In the genomic region with DNA sequence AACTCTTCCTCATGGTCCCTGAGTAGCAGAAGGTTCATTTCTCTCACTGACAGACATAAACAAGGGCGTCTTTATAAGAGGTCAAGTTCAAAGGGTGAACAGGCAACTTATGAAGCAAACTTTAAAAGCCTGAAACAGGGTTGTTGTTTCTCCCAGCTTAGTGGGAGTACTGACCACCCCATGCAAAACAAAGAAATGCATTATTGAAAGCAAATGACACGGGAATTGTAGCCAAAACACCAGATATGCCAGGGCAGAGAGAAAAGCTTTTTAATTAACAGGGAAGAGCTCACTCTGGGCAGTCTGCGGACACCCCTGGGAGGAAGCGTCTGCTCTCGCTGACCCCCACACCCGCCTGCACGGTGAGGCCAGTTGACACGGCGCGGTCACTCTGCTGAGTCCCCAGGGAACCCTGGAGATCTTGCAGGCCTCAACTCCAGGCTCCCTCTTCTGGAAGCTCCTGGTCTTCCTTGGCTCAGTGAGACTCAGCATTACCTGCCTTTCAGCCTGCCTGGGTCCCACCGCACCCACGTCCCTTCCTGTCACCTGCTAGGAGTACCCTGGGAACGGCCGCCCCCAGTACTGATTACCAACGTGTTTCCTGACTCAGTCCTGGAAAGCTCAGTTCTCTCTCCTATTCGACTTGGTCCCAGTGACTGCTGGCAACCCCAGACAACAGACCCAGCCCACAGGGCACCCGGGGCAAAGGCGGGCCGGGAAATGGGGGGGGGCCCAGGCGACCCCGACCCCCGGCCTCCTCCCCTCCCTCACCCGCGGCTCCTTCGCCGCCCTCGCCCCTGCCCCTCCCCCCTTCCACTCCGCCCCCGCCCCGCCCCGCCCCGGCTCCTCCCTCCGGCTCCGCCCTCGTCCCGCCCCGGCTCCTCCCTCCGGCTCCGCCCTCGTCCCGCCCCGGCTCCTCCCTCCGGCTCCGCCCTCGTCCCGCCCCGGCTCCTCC, we compare ENCODE assay signal across 8 cellular contexts. TPM values are rescaled to one million over a fixed set of nuclear protein-coding genes. Genes with fewer than 3 reads are reported as not detected.
DNase-seq lines count a peak whose midpoint lies in the region; ATAC-seq and TF ChIP-seq lines count a peak whose summit lies in the region.

No MANE protein-coding gene starts in this region.

- no peaks in the 10 kb centered on the region for H3K27me3 Mint-ChIP-seq in activated naive CD8-positive, alpha-beta T cell treated with anti-CD3 and anti-CD28 coated beads, Interleukin-2, amount 10 ng/mL, durations not matched to agents 7 days and 5 days

- H2BK12ac ChIP-seq in neuronal stem cell (ENCODE audit: low read length) = no peak overlapping the region

- no peak overlapping the region for H2BK15ac ChIP-seq in neuronal stem cell (ENCODE audit: low read length)

- WGBS in neuronal stem cell (ENCODE audit: extremely low coverage in 2 of 2, insufficient read length in 2 of 2, insufficient replicate concordance in 1 of 2), 2 donors = no CpG with 5 or more reads among the region's 47 CpGs

- H3K27ac ChIP-seq in neuronal stem cell (replicated peaks; ENCODE audit: low read length) = no peak overlapping the region

- DNase-seq in AG09309 (ENCODE audit: low read depth) (no peak), NCI-H526 (lab: John Stamatoyannopoulos, UW) (peak; percentile 35 to 63), germinal center (ENCODE audit: low spot score) (peak; percentile 60), neuronal stem cell (ENCODE audit: low spot score) (peak; percentile 53)
- DNase-seq in activated naive CD8-positive, alpha-beta T cell treated with anti-CD3 and anti-CD28 coated beads, Interleukin-2, amount 10 ng/mL, durations not matched to agents 7 days and 5 days = peak; percentile 63

- H3K4me2 ChIP-seq in neuronal stem cell (ENCODE audit: insufficient read depth, low read length, poor library complexity, severe bottlenecking) = peak overlapping the region; percentile 71

- peak overlapping the region; percentile 27 for H3K18ac ChIP-seq in neuronal stem cell (ENCODE audit: low read length)

- no peak overlapping the region for H2BK120ac ChIP-seq in neuronal stem cell (ENCODE audit: low read depth, low read length)

- ATAC-seq in GM18505 (IDR thresholded peaks at IDR 0.05; ENCODE audit: unreplicated experiment) (peak; percentile 16), GM18858 (IDR thresholded peaks at IDR 0.05; ENCODE audit: unreplicated experiment) (no peak), GM19324 (IDR thresholded peaks at IDR 0.05; ENCODE audit: low FRiP score, unreplicated experiment) (no peak)
- ATAC-seq in activated naive CD8-positive, alpha-beta T cell treated with anti-CD3 and anti-CD28 coated beads, Interleukin-2, amount 10 ng/mL, durations not matched to agents 7 days and 5 days (ENCODE audit: low read depth) = no peak

- peak overlapping the region; percentile 64 for H3K27ac Mint-ChIP-seq in activated naive CD8-positive, alpha-beta T cell treated with anti-CD3 and anti-CD28 coated beads, Interleukin-2, amount 10 ng/mL, durations not matched to agents 7 days and 5 days

- H3K4me1 Mint-ChIP-seq in activated naive CD8-positive, alpha-beta T cell treated with anti-CD3 and anti-CD28 coated beads, Interleukin-2, amount 10 ng/mL, durations not matched to agents 7 days and 5 days = peaks cover 11% of the 10 kb centered on the region

- no peak overlapping the region for H2AK5ac ChIP-seq in neuronal stem cell (ENCODE audit: low read depth, low read length)

- peaks cover 4% of the 10 kb centered on the region for H3K79me1 ChIP-seq in neuronal stem cell (ENCODE audit: low read depth, low read length)

- no peak overlapping the region for H3K14ac ChIP-seq in neuronal stem cell (ENCODE audit: low read length)

- H4K8ac ChIP-seq in neuronal stem cell (ENCODE audit: low read depth, low read length) = no peak overlapping the region

- POLR2A ChIA-PET in activated naive CD8-positive, alpha-beta T cell treated with anti-CD3 and anti-CD28 coated beads, Interleukin-2, amount 10 ng/mL, durations not matched to agents 7 days and 5 days (lab: Charles Lee) = interaction anchor here (0.6 to 8.5 kb wide), 7 partner anchors 9 to 1807 kb away, joined by 3 to 60 read pairs (median 4); partner anchors contain the start of genes LRRC3 and TRPM2

- H3K4ac ChIP-seq in neuronal stem cell (ENCODE audit: low read length) = no peak overlapping the region

- peak; percentile 47 for TF ChIP-seq CTCF in AG09309 (IDR thresholded peaks at IDR 0.05; ENCODE audit: control insufficient read depth, insufficient read depth, low read depth, low read length, missing control alignments)

- H2BK5ac ChIP-seq in neuronal stem cell (ENCODE audit: low read length) = no peak overlapping the region

- peak overlapping the region; percentile 73 for H3K9ac ChIP-seq in neuronal stem cell (ENCODE audit: low read depth, low read length, poor library complexity)

- H3K23ac ChIP-seq in neuronal stem cell (ENCODE audit: low read depth, low read length, poor library complexity) = peak overlapping the region; percentile 61

- no peaks in the 10 kb centered on the region for H3K36me3 Mint-ChIP-seq in activated naive CD8-positive, alpha-beta T cell treated with anti-CD3 and anti-CD28 coated beads, Interleukin-2, amount 10 ng/mL, durations not matched to agents 7 days and 5 days

- H3K9me3 Mint-ChIP-seq in activated naive CD8-positive, alpha-beta T cell treated with anti-CD3 and anti-CD28 coated beads, Interleukin-2, amount 10 ng/mL, durations not matched to agents 7 days and 5 days = no peaks in the 10 kb centered on the region

- H2AFZ ChIP-seq in neuronal stem cell (ENCODE audit: low read length) = peak overlapping the region; percentile 84

- H3K36me3 ChIP-seq in neuronal stem cell (replicated peaks in 1 of 2; ENCODE audit: control insufficient read depth in 2 of 2, insufficient read depth in 2 of 2, low read length in 2 of 2) = peaks cover 7 to 10% of the 10 kb centered on the region in 2 donors

- peak overlapping the region; percentile 64 for H3K4me3 Mint-ChIP-seq in activated naive CD8-positive, alpha-beta T cell treated with anti-CD3 and anti-CD28 coated beads, Interleukin-2, amount 10 ng/mL, durations not matched to agents 7 days and 5 days

- no peaks in the 10 kb centered on the region for H3K9me3 ChIP-seq in neuronal stem cell (replicated peaks in 1 of 2; ENCODE audit: control insufficient read depth in 2 of 2, insufficient read depth in 1 of 2, low read depth in 1 of 2, low read length in 2 of 2)

- no peak for TF ChIP-seq POLR2A in GM18505 (IDR thresholded peaks at IDR 0.05; ENCODE audit: borderline replicate concordance, extremely low read depth, insufficient read depth, insufficient read length)

- H3K4me1 ChIP-seq in neuronal stem cell (ENCODE audit: control insufficient read depth in 2 of 2, insufficient read depth in 1 of 2, low read depth in 1 of 2, low read length in 2 of 2) = peaks cover 5 to 7% of the 10 kb centered on the region in 2 donors

- peak overlapping the region; percentile 50 for H3K4me3 ChIP-seq in AG09309 (ENCODE audit: control insufficient read depth, low read depth, low read length)
- H3K4me3 ChIP-seq in neuronal stem cell (ENCODE audit: low read length in 2 of 2) = peak overlapping the region; percentile 46 to 75

- no peak overlapping the region for H4K91ac ChIP-seq in neuronal stem cell (ENCODE audit: low read depth, low read length, poor library complexity)

- H3K27me3 ChIP-seq in neuronal stem cell (ENCODE audit: control insufficient read depth in 3 of 3, insufficient read depth in 3 of 3, low read depth in 1 of 3, low read length in 3 of 3) = peaks cover 0 to 2% (median 0%) of the 10 kb centered on the region in 3 experiments

RNA-seq across cellular contexts. Expression of gene CFAP410, which starts 1.0 kb away (rescaled TPM):
- total RNA-seq in activated naive CD8-positive, alpha-beta T cell treated with anti-CD3 and anti-CD28 coated beads, Interleukin-2, amount 10 ng/mL, durations not matched to agents 7 days and 5 days = 10 to 100 TPM; 23.7 TPM
- 13.0 TPM for polyA plus RNA-seq in neuronal stem cell (2013, experiment 1 of 2)
- 12.0 TPM for polyA plus RNA-seq in neuronal stem cell (2013, experiment 2 of 2)

RNA-seq across cellular contexts. Expression of gene TRPM2, which starts 15.2 kb away (rescaled TPM):
- 10 to 100 TPM; 29.6 to 31.1 TPM for total RNA-seq in activated naive CD8-positive, alpha-beta T cell treated with anti-CD3 and anti-CD28 coated beads, Interleukin-2, amount 10 ng/mL, durations not matched to agents 7 days and 5 days
- 0.03 TPM for polyA plus RNA-seq in neuronal stem cell (2013, experiment 1 of 2)
- 0.03 TPM for polyA plus RNA-seq in neuronal stem cell (2013, experiment 2 of 2)

RNA-seq across cellular contexts. Expression of gene PFKL, which starts 38.4 kb away (rescaled TPM):
- total RNA-seq in activated naive CD8-positive, alpha-beta T cell treated with anti-CD3 and anti-CD28 coated beads, Interleukin-2, amount 10 ng/mL, durations not matched to agents 7 days and 5 days = 100 to 1,000 TPM; 183 to 193 TPM
- 37.4 TPM for polyA plus RNA-seq in neuronal stem cell (2013, experiment 1 of 2)
- polyA plus RNA-seq in neuronal stem cell (2013, experiment 2 of 2) = 35.9 TPM

RNA-seq across cellular contexts. Expression of gene AIRE, which starts 52.5 kb away (rescaled TPM):
- not detected for total RNA-seq in activated naive CD8-positive, alpha-beta T cell treated with anti-CD3 and anti-CD28 coated beads, Interleukin-2, amount 10 ng/mL, durations not matched to agents 7 days and 5 days
- not detected for polyA plus RNA-seq in neuronal stem cell (2013, experiment 1 of 2)
- polyA plus RNA-seq in neuronal stem cell (2013, experiment 2 of 2) = not detected
